In the genomic region with DNA sequence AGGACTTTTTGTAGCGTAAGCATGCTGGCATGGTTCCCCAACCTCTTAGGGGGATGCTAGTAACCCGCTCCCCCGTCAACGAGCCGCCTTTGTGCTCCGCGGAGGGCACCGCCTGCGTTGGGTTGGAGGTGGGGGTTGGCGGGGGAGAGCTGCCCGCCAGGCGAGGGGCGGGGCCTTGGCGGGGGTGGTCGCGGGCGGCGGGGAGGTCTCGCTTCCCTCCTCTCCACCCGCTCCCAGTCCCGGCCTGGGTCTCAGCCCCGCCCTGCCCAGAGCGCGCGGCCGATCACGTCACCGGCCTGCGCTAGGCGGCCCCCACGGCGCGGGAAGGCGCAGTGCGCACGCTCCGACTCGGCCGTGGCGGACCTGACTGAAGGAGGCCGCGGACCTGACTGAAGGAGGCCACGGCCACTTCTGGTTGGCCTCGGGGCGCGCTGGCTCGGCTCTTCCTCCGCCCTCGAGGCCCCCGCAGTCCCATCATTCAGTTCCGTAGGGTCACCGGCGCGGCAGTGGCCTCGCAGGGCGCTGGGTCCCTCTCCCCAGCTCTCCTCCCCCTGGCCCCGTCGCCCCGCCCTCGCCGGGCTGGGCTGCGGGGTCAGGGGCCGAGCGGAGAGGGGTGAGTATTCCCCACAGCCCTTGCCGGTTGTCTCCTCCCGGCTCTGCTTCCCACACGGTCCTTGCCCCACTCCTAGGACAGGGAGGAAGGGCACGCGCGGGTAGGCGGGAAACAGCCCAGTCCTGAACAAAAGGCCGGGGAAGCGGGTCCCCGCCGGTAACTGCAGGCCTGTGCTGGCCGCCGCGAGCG, we compare ENCODE assay signal across 8 cellular contexts. TPM values are rescaled to one million over a fixed set of nuclear protein-coding genes. Genes with fewer than 3 reads are reported as not detected.
DNase-seq lines count a peak whose midpoint lies in the region; ATAC-seq and TF ChIP-seq lines count a peak whose summit lies in the region.

Gene ATG10 (plus strand): TSS at position 330 of the 802 bp plus-strand sequence. CDS start 15,548 bp downstream, outside the sequence.

- DNase-seq in CD4-positive, CD25-positive, alpha-beta regulatory T cell = peak; percentile 81 to 93 (median 85)
- DNase-seq in NCI-H82 (lab: John Stamatoyannopoulos, UW) (peak; percentile 95), lower lobe of right lung (peak; percentile 93)
- DNase-seq in activated CD4-positive, alpha-beta memory T cell treated with anti-CD3 and anti-CD28 coated beads, Interleukin-2, amount 10 ng/mL, durations not matched to agents 7 days and 5 days = peak; percentile 89
- peak; percentile 59 to 77 (median 69) for DNase-seq in stimulated activated CD4-positive, alpha-beta T cell treated with anti-CD3 and anti-CD28 coated beads, TNF-alpha, amount 100 ng/mL, for 1 hour (ENCODE audit: low read depth in 3 of 3, low spot score in 1 of 3)

- H3K27me3 ChIP-seq in CD4-positive, CD25-positive, alpha-beta regulatory T cell (ENCODE audit: control insufficient read depth, insufficient read depth, low read length) = no peaks in the 10 kb centered on the region
- H3K27me3 ChIP-seq in duodenal mucosa (ENCODE audit: control insufficient read depth in 1 of 2, insufficient read depth in 2 of 2, low read length in 2 of 2) = no peaks in the 10 kb centered on the region
- H3K27me3 ChIP-seq in lower lobe of right lung (ENCODE audit: low read depth) = no peaks in the 10 kb centered on the region

- CTCF ChIA-PET in activated CD4-positive, alpha-beta memory T cell treated with anti-CD3 and anti-CD28 coated beads, Interleukin-2, amount 10 ng/mL, durations not matched to agents 7 days and 5 days (lab: Charles Lee) = no interaction called here

- peaks cover 4% of the 10 kb centered on the region for H3K27me3 Mint-ChIP-seq in CD4-positive, CD25-positive, alpha-beta regulatory T cell
- no peaks in the 10 kb centered on the region for H3K27me3 Mint-ChIP-seq in activated CD4-positive, alpha-beta memory T cell treated with anti-CD3 and anti-CD28 coated beads, Interleukin-2, amount 10 ng/mL, durations not matched to agents 7 days and 5 days

- no peaks in the 10 kb centered on the region for H3K36me3 ChIP-seq in CD4-positive, CD25-positive, alpha-beta regulatory T cell (ENCODE audit: control insufficient read depth, insufficient read depth, low read length)
- peaks cover 0 to 3% of the 10 kb centered on the region in 2 donors for H3K36me3 ChIP-seq in duodenal mucosa (ENCODE audit: control insufficient read depth in 1 of 2, insufficient read depth in 2 of 2, low read length in 2 of 2)
- no peaks in the 10 kb centered on the region for H3K36me3 ChIP-seq in lower lobe of right lung

- no peaks in the 10 kb centered on the region for H3K36me3 Mint-ChIP-seq in CD4-positive, CD25-positive, alpha-beta regulatory T cell
- peaks cover 6% of the 10 kb centered on the region for H3K36me3 Mint-ChIP-seq in activated CD4-positive, alpha-beta memory T cell treated with anti-CD3 and anti-CD28 coated beads, Interleukin-2, amount 10 ng/mL, durations not matched to agents 7 days and 5 days (ENCODE audit: low read depth)

- peak within 1 kb of the TSS; percentile 94 to 100 (median 98) for H3K4me3 Mint-ChIP-seq in CD4-positive, CD25-positive, alpha-beta regulatory T cell
- peak within 1 kb of the TSS; percentile 84 for H3K4me3 Mint-ChIP-seq in activated CD4-positive, alpha-beta memory T cell treated with anti-CD3 and anti-CD28 coated beads, Interleukin-2, amount 10 ng/mL, durations not matched to agents 7 days and 5 days

- no peaks in the 10 kb centered on the region for H3K9me3 ChIP-seq in CD4-positive, CD25-positive, alpha-beta regulatory T cell (ENCODE audit: control insufficient read depth in 2 of 2, low read length in 2 of 2)
- no peaks in the 10 kb centered on the region for H3K9me3 ChIP-seq in duodenal mucosa (ENCODE audit: control insufficient read depth in 1 of 2, low read length in 2 of 2)
- H3K9me3 ChIP-seq in lower lobe of right lung = no peaks in the 10 kb centered on the region

- H3K4me1 Mint-ChIP-seq in CD4-positive, CD25-positive, alpha-beta regulatory T cell = peaks cover 20 to 33% (median 28%) of the 10 kb centered on the region in 4 donors
- H3K4me1 Mint-ChIP-seq in activated CD4-positive, alpha-beta memory T cell treated with anti-CD3 and anti-CD28 coated beads, Interleukin-2, amount 10 ng/mL, durations not matched to agents 7 days and 5 days = peaks cover 23% of the 10 kb centered on the region

- intact Hi-C loops in lower lobe of right lung (cut with DNase I) = loop anchor here (10.0 kb wide), 1 partner anchor 117 kb away; no protein-coding TSS in a partner anchor

- peaks cover 14% of the 10 kb centered on the region for H3K4me1 ChIP-seq in CD4-positive, CD25-positive, alpha-beta regulatory T cell (ENCODE audit: control insufficient read depth, insufficient read depth, low read length, poor library complexity, severe bottlenecking)
- H3K4me1 ChIP-seq in duodenal mucosa (ENCODE audit: control insufficient read depth in 1 of 2, insufficient read depth in 2 of 2, low read length in 2 of 2) = peaks cover 0 to 5% of the 10 kb centered on the region in 2 donors
- H3K4me1 ChIP-seq in lower lobe of right lung = peaks cover 5% of the 10 kb centered on the region

- no peak for TF ChIP-seq CTCF in lower lobe of right lung (IDR thresholded peaks at IDR 0.05)

- peak within 1 kb of the TSS; percentile 100 for H3K4me3 ChIP-seq in CD4-positive, CD25-positive, alpha-beta regulatory T cell (ENCODE audit: low read depth, low read length)
- H3K4me3 ChIP-seq in duodenal mucosa (ENCODE audit: low read depth in 1 of 2, low read length in 2 of 2) (peak within 1 kb of the TSS; percentile 92 to 94), lower lobe of right lung (peak within 1 kb of the TSS; percentile 74)

- POLR2A ChIA-PET in activated CD4-positive, alpha-beta memory T cell treated with anti-CD3 and anti-CD28 coated beads, Interleukin-2, amount 10 ng/mL, durations not matched to agents 7 days and 5 days (lab: Charles Lee) = interaction anchor here (1.0 to 2.5 kb wide), 7 partner anchors 115 to 545 kb away, joined by 3 to 24 read pairs (median 5); partner anchors contain the start of genes RPS23 and SSBP2

- H3K27ac Mint-ChIP-seq in CD4-positive, CD25-positive, alpha-beta regulatory T cell = peak within 1 kb of the TSS; percentile 98 to 100 (median 99)
- H3K27ac Mint-ChIP-seq in activated CD4-positive, alpha-beta memory T cell treated with anti-CD3 and anti-CD28 coated beads, Interleukin-2, amount 10 ng/mL, durations not matched to agents 7 days and 5 days = peak within 1 kb of the TSS; percentile 92

- peak within 1 kb of the TSS; percentile 88 to 99 for H3K9ac ChIP-seq in duodenal mucosa (ENCODE audit: low read depth in 1 of 2, low read length in 2 of 2)

- peak within 1 kb of the TSS; percentile 94 for H3K27ac ChIP-seq in CD4-positive, CD25-positive, alpha-beta regulatory T cell (ENCODE audit: insufficient read depth, low read length, poor library complexity, severe bottlenecking)
- H3K27ac ChIP-seq in duodenal mucosa (ENCODE audit: low read depth, low read length) (peak within 1 kb of the TSS; percentile 100), lower lobe of right lung (peak within 1 kb of the TSS; percentile 99)

- H3K9me3 Mint-ChIP-seq in CD4-positive, CD25-positive, alpha-beta regulatory T cell = no peaks in the 10 kb centered on the region
- H3K9me3 Mint-ChIP-seq in activated CD4-positive, alpha-beta memory T cell treated with anti-CD3 and anti-CD28 coated beads, Interleukin-2, amount 10 ng/mL, durations not matched to agents 7 days and 5 days = no peaks in the 10 kb centered on the region

- ATAC-seq in CD4-positive, CD25-positive, alpha-beta regulatory T cell (ENCODE audit: low read depth in 2 of 2) = peak; percentile 90 to 92
- ATAC-seq in GM19452 (IDR thresholded peaks at IDR 0.05; ENCODE audit: unreplicated experiment) (peak; percentile 98), HG03575 (IDR thresholded peaks at IDR 0.05; ENCODE audit: extremely low read depth, insufficient number of reproducible peaks, low FRiP score, unreplicated experiment) (peak; percentile 82), lower lobe of right lung (peak; percentile 99)

RNA-seq across cellular contexts. Expression of gene ATG10, which starts in this region (rescaled TPM):
- total RNA-seq in CD4-positive, CD25-positive, alpha-beta regulatory T cell = 7.5 TPM
- polyA plus RNA-seq in CD4-positive, CD25-positive, alpha-beta regulatory T cell = 10 to 100 TPM in 2 of 4 donors, 1 to 10 TPM in 2; 8.0 to 13.2 (median 10.6) TPM
- 10 to 100 TPM in 1 of 2 experiments, 1 to 10 TPM in 1; 9.0 to 10.5 TPM for total RNA-seq in activated CD4-positive, alpha-beta memory T cell treated with anti-CD3 and anti-CD28 coated beads, Interleukin-2, amount 10 ng/mL, durations not matched to agents 7 days and 5 days
- total RNA-seq in lower lobe of right lung = 5.4 TPM

Comparison
In these comparisons a context has a peak if more than half of its experiments do, and no peak if none do; other contexts are left out.
1. Peak in every context shown above with its lines: DNase-seq, ATAC-seq, H3K4me3 ChIP-seq and H3K27ac ChIP-seq.